ENCODE assay signal across 1 cellular context in the genomic region with DNA sequence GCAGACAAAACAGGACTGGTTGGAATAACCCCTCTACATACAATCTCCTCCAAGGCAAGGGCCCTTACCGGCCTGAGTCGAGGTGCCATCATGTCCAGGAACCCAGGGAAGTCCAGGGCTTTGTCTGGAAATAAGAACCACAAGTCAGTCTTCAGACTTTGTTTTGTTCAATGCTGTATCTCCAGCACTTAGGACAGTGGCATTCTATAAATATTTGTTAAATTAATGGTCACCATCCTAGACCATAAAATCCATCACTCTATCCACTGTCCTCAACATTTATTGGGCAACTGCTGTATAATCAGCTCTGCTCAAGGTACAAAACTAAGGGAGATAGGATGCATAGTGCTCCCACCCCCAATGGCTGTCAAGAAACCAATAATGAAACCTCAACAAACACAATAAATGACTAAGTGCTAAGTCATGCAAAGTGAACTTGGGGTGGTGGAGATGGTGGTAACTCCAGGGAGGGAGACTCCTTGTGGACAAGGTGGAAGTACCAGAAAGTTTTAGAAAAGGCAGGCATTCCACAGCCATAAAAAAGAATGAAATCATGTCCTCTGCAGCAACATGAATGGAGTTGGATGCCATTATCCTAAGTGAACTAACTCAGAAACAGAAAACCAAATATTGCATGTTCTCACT.
TF ChIP-seq lines count a peak whose summit lies in the region.

No MANE protein-coding gene starts in this region.

TF ChIP-seq in H1, 55 proteins besides CTCF, POLR2A, EP300 and RAD21:
- peak; percentile 28; the same call in 1 of the 2 replicates for TF ChIP-seq MAFK (IDR thresholded peaks at IDR 0.05; ENCODE audit: low read depth, low read length)
- TF ChIP-seq TBP (IDR thresholded peaks at IDR 0.05; ENCODE audit: low read depth, low read length), result no peak
- TF ChIP-seq BACH1 (IDR thresholded peaks at IDR 0.05; ENCODE audit: low read length), result peak; percentile 76
